9 cellular contexts compared by ENCODE assay signal in genomic region chr13:108176685-108177274, GRCh38. TPM values are rescaled to one million over a fixed set of nuclear protein-coding genes. Genes with fewer than 3 reads are reported as not detected.
DNase-seq lines count a peak whose midpoint lies in the region; FAIRE-seq and TF ChIP-seq lines count a peak whose summit lies in the region.
"Had no signal": no experiment of that assay in that cellular context is flagged by ENCODE, and none has a peak within 500 bp of the region (broad histone marks: within the 10 kb centered on the region; RNA-seq: fewer than 3 reads in every experiment).

No MANE protein-coding gene starts in this region.

- FAIRE-seq in GM12891 (lab: Jason Lieb, UNC), result no peak

- POLR2A ChIA-PET in AG04450 (lab: Yijun Ruan, JAX), result no interaction called here

- no peak overlapping the region for H3K27ac ChIP-seq in AG04450 (ENCODE audit: low read depth, low read length)

- CTCF ChIA-PET in AG04450 (lab: Charles Lee), result interaction anchor here (0.7 to 3.2 kb wide), 6 partner anchors 9 to 884 kb away, joined by 4 to 10 read pairs (median 4); no protein-coding TSS in a partner anchor

- H3K4me3 ChIP-seq in AG04450 (ENCODE audit: low read depth, low read length), result no peak overlapping the region
- no peak overlapping the region for H3K4me3 ChIP-seq in lower leg skin (ENCODE audit: low read depth, poor library complexity, severe bottlenecking)
- H3K4me3 ChIP-seq: HAP-1 had no signal

- 54 to 57% methylated on average over 8 of the region's 8 CpGs for WGBS in lower leg skin, 2 donors

- TF ChIP-seq CTCF in AG04450 (IDR thresholded peaks at IDR 0.05; ENCODE audit: low read depth, low read length) (peak; percentile 51), lower leg skin (IDR thresholded peaks at IDR 0.05) (no peak)

- no peaks in the 10 kb centered on the region for H3K9me3 ChIP-seq in AG04450 (ENCODE audit: control insufficient read depth, insufficient read depth, low read length)
- H3K9me3 ChIP-seq: HAP-1 had no signal

- intact Hi-C loops in lower leg skin (cut with DNase I; ENCODE audit: low total_unique reads), result no loop called here

- TF ChIP-seq POLR2A in GM12891 (IDR thresholded peaks at IDR 0.05; ENCODE audit: low read depth, low read length) (no peak), lower leg skin (IDR thresholded peaks at IDR 0.05) (no peak)

- no peaks in the 10 kb centered on the region for H3K27me3 ChIP-seq in AG04450 (ENCODE audit: control insufficient read depth, insufficient read depth, low read length)

- no peak for DNase-seq in AG04450 (ENCODE audit: low read depth, low spot score)
- DNase-seq in GM12891 (ENCODE audit: insufficient read length, low spot score), result peak; percentile 9
- peak; percentile 19 for DNase-seq in NCI-H1048 (lab: John Stamatoyannopoulos, UW)
- peak; percentile 78 for DNase-seq in activated CD8-positive, alpha-beta memory T cell treated with anti-CD3 and anti-CD28 coated beads, Interleukin-2, amount 50 U/mL, for 48 hours
- peak; percentile 60 for DNase-seq in foreskin melanocyte
- DNase-seq in stimulated activated CD4-positive, alpha-beta T cell treated with anti-CD3 and anti-CD28 coated beads, Interleukin-4, amount 100 ng/mL, for 4 hours, result peak; percentile 34 to 55
- no peak for DNase-seq in DMS79 treated with DMSO at 0.1 percent for 48 hours (lab: John Stamatoyannopoulos, UW)
- DNase-seq in lower leg skin (ENCODE audit: low spot score in 2 of 2), result no peak

TF ChIP-seq in GM12891, 5 proteins besides CTCF, POLR2A, EP300 and RAD21:
- TF ChIP-seq PAX5 (IDR thresholded peaks at IDR 0.05; ENCODE audit: insufficient read depth, low read length, severe bottlenecking) (no peak), POLR2AphosphoS5 (IDR thresholded peaks at IDR 0.05; ENCODE audit: low read depth, low read length) (no peak), SPI1 (IDR thresholded peaks at IDR 0.05; ENCODE audit: low read depth, low read length) (no peak), TAF1 (IDR thresholded peaks at IDR 0.05; ENCODE audit: low read depth, low read length) (no peak), POU2F2 (IDR thresholded peaks at IDR 0.05; ENCODE audit: low read depth, low read length) (no peak)

RNA-seq across cellular contexts. Expression of gene LIG4, which starts 38.6 kb away (rescaled TPM):
- 7.5 and 10.4 TPM in 2 replicates for polyA plus RNA-seq in AG04450 (2011; rRNA removed)
- 2.5 and 5.0 TPM in 2 replicates for polyA minus RNA-seq in AG04450 (2011; rRNA and poly(A)+ RNA removed)
- 3.6 TPM for polyA plus RNA-seq in GM12891 (2012; ENCODE audit: low read depth, missing spikeins)
- 1 to 10 TPM; 3.9 to 6.7 (median 5.7) TPM for total RNA-seq in lower leg skin

RNA-seq across cellular contexts. Expression of gene ABHD13, which starts 41.4 kb away (rescaled TPM):
- 6.5 and 8.9 TPM in 2 replicates for polyA plus RNA-seq in AG04450 (2011; rRNA removed)
- polyA minus RNA-seq in AG04450 (2011; rRNA and poly(A)+ RNA removed), result 2.9 and 6.5 TPM in 2 replicates
- polyA plus RNA-seq in GM12891 (2012; ENCODE audit: low read depth, missing spikeins), result 4.0 TPM
- total RNA-seq in lower leg skin, result 1 to 10 TPM; 6.2 to 8.9 (median 8.0) TPM

Comparison
In these comparisons a context has a peak if more than half of its experiments do, and no peak if none do; other contexts are left out.
1. DNase-seq: peak in GM12891 (single experiment), NCI-H1048 (single experiment), activated CD8-positive, alpha-beta memory T cell treated with anti-CD3 and anti-CD28 coated beads, Interleukin-2, amount 50 U/mL, for 48 hours (single experiment), foreskin melanocyte (single experiment) and stimulated activated CD4-positive, alpha-beta T cell treated with anti-CD3 and anti-CD28 coated beads, Interleukin-4, amount 100 ng/mL, for 4 hours (2 of 2); none in AG04450 (single experiment), DMS79 treated with DMSO at 0.1 percent for 48 hours (single experiment) and lower leg skin (0 of 2).